In the genomic region with DNA sequence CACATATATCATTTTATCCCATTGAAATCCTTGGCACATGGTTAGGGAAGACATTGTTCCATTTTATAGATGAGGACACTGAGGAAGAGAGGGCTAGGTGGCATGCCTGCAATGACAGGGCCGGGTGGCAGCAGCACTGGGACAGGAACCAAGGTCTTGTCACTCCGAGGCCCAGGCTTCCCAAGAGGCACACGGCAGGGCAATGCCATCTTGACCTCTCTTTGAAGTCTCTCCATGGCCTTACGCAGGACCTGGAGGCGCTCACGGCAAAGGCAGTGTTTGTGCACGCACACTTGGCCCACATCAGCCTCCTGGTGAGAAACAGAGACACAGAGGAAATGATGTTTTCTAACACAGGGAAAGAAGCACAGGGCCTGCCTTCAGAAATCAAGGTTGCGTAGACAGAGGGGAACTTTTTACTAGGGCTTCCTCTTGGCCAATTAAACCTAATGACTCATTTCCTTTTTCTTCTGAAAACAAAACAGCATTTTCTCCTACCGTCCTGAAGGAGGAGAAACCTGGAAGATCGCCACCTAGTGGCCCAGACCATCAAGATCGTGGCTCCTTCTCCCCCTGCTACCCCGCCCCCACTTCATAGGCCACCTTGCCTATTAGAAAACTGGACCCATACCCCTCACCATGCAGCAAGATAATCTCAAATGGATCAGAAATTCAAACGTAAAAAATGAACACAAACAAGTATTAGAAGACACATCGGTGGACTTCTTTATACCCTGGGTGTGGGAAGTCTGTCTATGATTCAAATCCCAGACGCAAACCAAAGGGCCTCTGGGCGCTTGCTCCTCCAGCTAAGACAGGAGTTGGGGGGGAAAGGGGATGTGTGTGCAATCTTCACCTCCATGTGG, we compare ENCODE assay signal across 8 cellular contexts.
DNase-seq lines count a peak whose midpoint lies in the region; ATAC-seq and TF ChIP-seq lines count a peak whose summit lies in the region.

No MANE protein-coding gene starts in this region.

- no peaks in the 10 kb centered on the region for H3K9me3 Mint-ChIP-seq in T-cell

- peak overlapping the region; percentile 52 to 72 (median 57) for H3K4me3 Mint-ChIP-seq in T-cell

- no peaks in the 10 kb centered on the region for H3K27me3 ChIP-seq in right atrium auricular region
- no peaks in the 10 kb centered on the region for H3K27me3 ChIP-seq in aorta (ENCODE audit: control insufficient read depth in 1 of 2, insufficient read depth in 2 of 2, low read length in 1 of 2)

- H3K4me1 ChIP-seq in right atrium auricular region, result peaks cover 0 to 35% of the 10 kb centered on the region in 2 donors
- no peaks in the 10 kb centered on the region for H3K4me1 ChIP-seq in aorta (ENCODE audit: control insufficient read depth in 1 of 2, insufficient read depth in 2 of 2, low read length in 2 of 2)

- H3K36me3 Mint-ChIP-seq in T-cell, result no peaks in the 10 kb centered on the region

- no peak for TF ChIP-seq POLR2A in NB4 (IDR thresholded peaks at IDR 0.05; ENCODE audit: extremely low read depth, insufficient read length)

- peaks cover 12 to 15% (median 14%) of the 10 kb centered on the region in 3 donors for H3K4me1 Mint-ChIP-seq in T-cell

- whole genome bisulfite sequencing in aorta, 2 donors, result 15 to 17% methylated on average over 16 of the region's 16 CpGs

- CTCF ChIA-PET in T-cell (lab: Charles Lee), result interaction anchor here in 1 of 2 donors (0.6 to 1.1 kb wide), 2 partner anchors 8 to 21 kb away, joined by 3 read pairs; no protein-coding TSS in a partner anchor

- H3K36me3 ChIP-seq in right atrium auricular region (no peaks in the 10 kb centered on the region), aorta (ENCODE audit: control insufficient read depth in 1 of 2, insufficient read depth in 2 of 2, low read length in 1 of 2) (no peaks in the 10 kb centered on the region)

- H3K4me3 ChIP-seq in NB4 (ENCODE audit: low read depth, low read length) (peak overlapping the region; percentile 9), right atrium auricular region (no peak overlapping the region), aorta (ENCODE audit: low read length in 2 of 2) (no peak overlapping the region)

- POLR2A ChIA-PET in T-cell (lab: Charles Lee), result no interaction called here

- H3K27me3 Mint-ChIP-seq in T-cell, result peaks cover 0 to 2% of the 10 kb centered on the region in 2 donors

- H3K9me3 ChIP-seq in right atrium auricular region (no peaks in the 10 kb centered on the region), aorta (ENCODE audit: control insufficient read depth, low read length) (no peaks in the 10 kb centered on the region)

- intact Hi-C loops in aorta (cut with DNase I), result loop anchor here (1.0 to 10.0 kb wide), 6 partner anchors 47 to 635 kb away; no protein-coding TSS in a partner anchor

- ATAC-seq in HG02571 (IDR thresholded peaks at IDR 0.05; ENCODE audit: unreplicated experiment) (peak; percentile 81), T-cell (replicated peaks in 1 of 4) (peak; percentile 95 to 97 (median 96)), aorta (ENCODE audit: low FRiP score) (peak; percentile 86)

- H3K27ac Mint-ChIP-seq in T-cell, result peak overlapping the region; percentile 94

- peak overlapping the region; percentile 65 to 82 for H3K27ac ChIP-seq in right atrium auricular region
- H3K27ac ChIP-seq in aorta (ENCODE audit: low read depth in 1 of 2, low read length in 2 of 2), result peak overlapping the region in 1 of 2 donors; percentile 94

- TF ChIP-seq CTCF in GM12873 (IDR thresholded peaks at IDR 0.05; ENCODE audit: insufficient read depth, low read depth, low read length, missing control alignments) (peak; percentile 87), NB4 (IDR thresholded peaks at IDR 0.05; ENCODE audit: low read depth, low read length) (peak; percentile 92), right atrium auricular region (IDR thresholded peaks at IDR 0.05) (peak; percentile 81 to 87)

- DNase-seq in NB4 (ENCODE audit: low read depth) (peak; percentile 97), T-cell (peak; percentile 46 to 83 (median 74)), amniotic stem cell (lab: John Stamatoyannopoulos, UW) (peak; percentile 87), right atrium auricular region (ENCODE audit: low spot score) (peak; percentile 92), renal cortical epithelial cell (ENCODE audit: low read depth) (peak; percentile 97), aorta (peak; percentile 94 to 95)
